Comparison of ENCODE assay signal across 1 cellular context in the genomic region with DNA sequence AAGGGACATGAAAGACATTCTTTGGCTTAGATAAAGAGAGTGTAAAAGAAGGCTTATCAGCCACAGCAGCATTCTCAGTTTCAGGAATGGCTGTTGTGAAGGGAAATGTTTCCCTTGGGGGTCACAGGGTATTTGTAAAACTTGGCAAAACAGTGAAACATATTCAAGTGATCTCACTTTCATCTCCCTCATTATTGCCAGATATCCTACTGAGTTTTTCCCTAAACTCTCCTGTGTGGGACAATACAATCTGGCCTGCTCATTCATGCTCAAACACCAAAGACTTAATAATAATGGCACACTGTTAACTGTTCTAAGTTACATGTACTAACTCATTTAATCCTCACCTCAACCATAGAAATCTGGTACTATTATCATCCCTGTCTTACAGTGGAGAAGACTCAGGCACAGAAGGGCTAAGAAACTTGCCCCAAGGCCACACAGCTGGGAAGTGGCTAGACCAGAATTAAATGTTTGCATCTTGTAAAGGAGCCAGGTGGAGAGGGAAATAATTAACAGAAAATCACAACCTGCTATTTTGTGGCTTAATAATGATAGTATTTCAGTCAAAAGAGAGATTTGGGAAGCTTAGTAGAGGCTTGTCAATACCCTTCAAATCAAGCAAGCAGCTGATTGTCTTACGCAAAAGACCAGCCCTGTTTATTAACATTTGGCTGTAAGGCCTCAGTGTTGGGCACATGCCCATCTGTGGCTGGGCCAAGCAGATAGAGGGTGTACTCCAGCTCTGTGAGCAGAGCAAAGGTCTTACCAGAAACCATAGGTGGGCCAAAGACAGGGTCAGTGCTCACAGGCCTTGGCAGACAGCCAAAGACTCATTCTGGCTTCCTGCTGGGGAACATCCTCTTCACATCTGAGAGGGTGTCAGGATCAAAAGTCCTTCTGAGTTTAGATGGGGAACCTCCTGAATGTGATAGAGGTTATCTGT.
TF ChIP-seq lines count a peak whose summit lies in the region.

No MANE protein-coding gene starts in this region.

TF ChIP-seq in A549, 52 proteins besides CTCF, POLR2A, EP300 and RAD21 (continued from another document):
- TF ChIP-seq ATOH8 (CRISPR knock-in tag; IDR thresholded peaks at IDR 0.05; ENCODE audit: low read depth) (no peak), JUNB (IDR thresholded peaks at IDR 0.05) (no peak), NPAS2 (CRISPR knock-in tag; IDR thresholded peaks at IDR 0.05; ENCODE audit: borderline replicate concordance) (no peak), RFX5 (IDR thresholded peaks at IDR 0.05) (no peak)
